Comparison of ENCODE assay signal across 1 cellular context in genomic region chr17:51121620-51122472, GRCh38.
TF ChIP-seq lines count a peak whose summit lies in the region.

No MANE protein-coding gene starts in this region.

TF ChIP-seq in GM12878, 131 proteins besides CTCF, POLR2A, EP300 and RAD21 (continued from another document):
- no peak for TF ChIP-seq ZBTB33 (IDR thresholded peaks at IDR 0.05)
- TF ChIP-seq USF2 (IDR thresholded peaks at IDR 0.05; ENCODE audit: borderline replicate concordance, low read depth, low read length) = peak; percentile 86
- TF ChIP-seq BACH1 (IDR thresholded peaks at IDR 0.05; ENCODE audit: borderline replicate concordance) = peak; percentile 89
- TF ChIP-seq RAD51 (IDR thresholded peaks at IDR 0.05) = peak; percentile 96
- no peak for TF ChIP-seq ZNF622 (IDR thresholded peaks at IDR 0.05)
- peak; percentile 90 for TF ChIP-seq RELB (IDR thresholded peaks at IDR 0.05; ENCODE audit: low read depth)
- TF ChIP-seq E2F4 (IDR thresholded peaks at IDR 0.05; ENCODE audit: low read depth, low read length) = no peak
- TF ChIP-seq CREB1 (IDR thresholded peaks at IDR 0.05; ENCODE audit: low read depth) = peak; percentile 79
- peak; percentile 13 for TF ChIP-seq BCL3 (IDR thresholded peaks at IDR 0.05; ENCODE audit: borderline replicate concordance, insufficient read depth, low read depth, low read length, poor library complexity, severe bottlenecking)
- TF ChIP-seq SMAD1 (IDR thresholded peaks at IDR 0.05; ENCODE audit: low read depth, partially characterized antibody) = peak; percentile 31
- 0 out of 2 replicates have a peak, but pooled peaks have one; percentile 8 for TF ChIP-seq FOXK2 (IDR thresholded peaks at IDR 0.05)
- TF ChIP-seq CREM (IDR thresholded peaks at IDR 0.05; ENCODE audit: low read depth) = no peak; the same call in 1 of the 2 replicates
- TF ChIP-seq MYB (IDR thresholded peaks at IDR 0.05; ENCODE audit: borderline replicate concordance, low read depth, low read length) = no peak
- peak; percentile 34; the same call in 1 of the 2 replicates for TF ChIP-seq ZNF687 (IDR thresholded peaks at IDR 0.05)
- no peak for TF ChIP-seq KLF5 (IDR thresholded peaks at IDR 0.05; ENCODE audit: partially characterized antibody)
- peak; percentile 42; the same call in 1 of the 2 replicates for TF ChIP-seq TCF12 (IDR thresholded peaks at IDR 0.05; ENCODE audit: low read depth, low read length)
- peak; percentile 60; the same call in 1 of the 2 replicates for TF ChIP-seq HDGF (IDR thresholded peaks at IDR 0.05)
- TF ChIP-seq IKZF1 (conservative IDR thresholded peaks at IDR 0.05) = peak; percentile 90
- TF ChIP-seq NFIC (IDR thresholded peaks at IDR 0.05; ENCODE audit: low read depth, low read length) = peak; percentile 76
- TF ChIP-seq NFXL1 (IDR thresholded peaks at IDR 0.05; ENCODE audit: borderline replicate concordance) = no peak
- peak; percentile 35; the same call in 1 of the 2 replicates for TF ChIP-seq YY1 (IDR thresholded peaks at IDR 0.05; ENCODE audit: low read depth, low read length)
